Comparison of ENCODE assay signal across 22 cellular contexts in genomic region chr16:56669840-56670639, GRCh38. TPM values are rescaled to one million over a fixed set of nuclear protein-coding genes. Genes with fewer than 3 reads are reported as not detected.
DNase-seq lines count a peak whose midpoint lies in the region; ATAC-seq, FAIRE-seq and TF ChIP-seq lines count a peak whose summit lies in the region.
"Had no signal": no experiment of that assay in that cellular context is flagged by ENCODE, and none has a peak within 500 bp of the region (broad histone marks: within the 10 kb centered on the region; RNA-seq: fewer than 3 reads in every experiment).

No MANE protein-coding gene starts in this region.

- WGBS in stomach, 5 donors: 20 to 29% (median 25%) methylated on average over 19 of the region's 19 CpGs

- H3K27ac ChIP-seq in kidney (ENCODE audit: low read depth in 2 of 2, low read length in 2 of 2): no peak overlapping the region
- peak overlapping the region in 1 of 5 donors; percentile 78 for H3K27ac ChIP-seq in stomach
- H3K27ac ChIP-seq: SJCRH30 had no signal

- CTCF ChIA-PET in activated CD8-positive, alpha-beta T cell treated with anti-CD3 and anti-CD28 coated beads, Interleukin-2, amount 10 ng/mL, durations not matched to agents 7 days and 5 days (lab: Charles Lee): interaction anchor here (6.9 kb wide), 1 partner anchor 32 kb away, joined by 59 read pairs; no protein-coding TSS in a partner anchor
- CTCF ChIA-PET in activated CD8-positive, alpha-beta T cell treated with anti-CD3 and anti-CD28 coated beads for 36 hours (lab: Charles Lee): interaction anchor here (0.8 to 1.3 kb wide), 2 partner anchors 32 to 69 kb away, joined by 3 to 5 read pairs; no protein-coding TSS in a partner anchor

- TF ChIP-seq POLR2A in stomach (IDR thresholded peaks at IDR 0.05): no peak
- TF ChIP-seq POLR2A in GM12892 (IDR thresholded peaks at IDR 0.05; ENCODE audit: low read depth, low read length): no peak

- H3K36me3 ChIP-seq in kidney (ENCODE audit: control insufficient read depth in 1 of 2, insufficient read depth in 2 of 2, low read length in 2 of 2) (no peaks in the 10 kb centered on the region), stomach (no peaks in the 10 kb centered on the region)
- H3K36me3 ChIP-seq: MG63, SJCRH30 had no signal

- H3K4me1 ChIP-seq in kidney (ENCODE audit: control insufficient read depth in 1 of 2, insufficient read depth in 1 of 2, low read depth in 1 of 2, low read length in 2 of 2) (peaks cover 0 to 8% of the 10 kb centered on the region in 2 donors), stomach (peaks cover 20 to 36% (median 32%) of the 10 kb centered on the region in 4 donors)
- H3K4me1 ChIP-seq: SJCRH30 had no signal

- H3K4me3 Mint-ChIP-seq in activated CD8-positive, alpha-beta T cell treated with anti-CD3 and anti-CD28 coated beads, Interleukin-2, amount 10 ng/mL, durations not matched to agents 7 days and 5 days: peak overlapping the region; percentile 19
- no peak overlapping the region for H3K4me3 Mint-ChIP-seq in activated CD8-positive, alpha-beta T cell treated with anti-CD3 and anti-CD28 coated beads for 36 hours
- H3K4me3 Mint-ChIP-seq in activated naive CD8-positive, alpha-beta T cell treated with anti-CD3 and anti-CD28 coated beads, Interleukin-2, amount 50 U/mL, for 24 hours: peak overlapping the region; percentile 37
- no peak overlapping the region for H3K4me3 Mint-ChIP-seq in natural killer cell
- H3K4me3 Mint-ChIP-seq: mesothelial cell of epicardium had no signal

- TF ChIP-seq EP300 in stomach (IDR thresholded peaks at IDR 0.05): no peak

- TF ChIP-seq CTCF in activated CD8-positive, alpha-beta T cell treated with anti-CD3 and anti-CD28 coated beads for 36 hours (IDR thresholded peaks at IDR 0.05): no peak
- TF ChIP-seq CTCF in kidney (IDR thresholded peaks at IDR 0.05; ENCODE audit: borderline replicate concordance, extremely low read depth, insufficient read depth) (no peak), stomach (IDR thresholded peaks at IDR 0.05) (no peak), natural killer cell (IDR thresholded peaks at IDR 0.05) (no peak)

- H3K27me3 ChIP-seq in stomach: peaks cover 0 to 88% (median 25%) of the 10 kb centered on the region in 3 donors
- H3K27me3 ChIP-seq: MG63 had no signal

- no peak for ATAC-seq in activated CD8-positive, alpha-beta T cell treated with anti-CD3 and anti-CD28 coated beads, Interleukin-2, amount 10 ng/mL, durations not matched to agents 7 days and 5 days
- ATAC-seq in activated CD8-positive, alpha-beta T cell treated with anti-CD3 and anti-CD28 coated beads for 36 hours: no peak
- ATAC-seq in activated naive CD8-positive, alpha-beta T cell treated with anti-CD3 and anti-CD28 coated beads, Interleukin-2, amount 50 U/mL, for 24 hours: no peak
- ATAC-seq in natural killer cell: no peak

- peak overlapping the region; percentile 65 to 76 for H3K4me3 ChIP-seq in kidney (ENCODE audit: low read length in 2 of 2)
- H3K4me3 ChIP-seq in stomach: peak overlapping the region in 3 of 4 donors; percentile 12 to 32 (median 18)
- H3K4me3 ChIP-seq: MG63, SJCRH30 had no signal

- no peaks in the 10 kb centered on the region for H3K36me3 Mint-ChIP-seq in activated CD8-positive, alpha-beta T cell treated with anti-CD3 and anti-CD28 coated beads, Interleukin-2, amount 10 ng/mL, durations not matched to agents 7 days and 5 days (ENCODE audit: low read depth)
- H3K36me3 Mint-ChIP-seq in activated CD8-positive, alpha-beta T cell treated with anti-CD3 and anti-CD28 coated beads for 36 hours (ENCODE audit: low read depth): peaks cover 2% of the 10 kb centered on the region
- H3K36me3 Mint-ChIP-seq in activated naive CD8-positive, alpha-beta T cell treated with anti-CD3 and anti-CD28 coated beads, Interleukin-2, amount 50 U/mL, for 24 hours (ENCODE audit: low read depth): no peaks in the 10 kb centered on the region
- no peaks in the 10 kb centered on the region for H3K36me3 Mint-ChIP-seq in natural killer cell
- H3K36me3 Mint-ChIP-seq: mesothelial cell of epicardium had no signal

- H3K4me1 Mint-ChIP-seq in activated CD8-positive, alpha-beta T cell treated with anti-CD3 and anti-CD28 coated beads, Interleukin-2, amount 10 ng/mL, durations not matched to agents 7 days and 5 days (ENCODE audit: low read depth): peaks cover 55% of the 10 kb centered on the region
- H3K4me1 Mint-ChIP-seq in activated CD8-positive, alpha-beta T cell treated with anti-CD3 and anti-CD28 coated beads for 36 hours (ENCODE audit: low read depth): peaks cover 21% of the 10 kb centered on the region
- peaks cover 15% of the 10 kb centered on the region for H3K4me1 Mint-ChIP-seq in activated naive CD8-positive, alpha-beta T cell treated with anti-CD3 and anti-CD28 coated beads, Interleukin-2, amount 50 U/mL, for 24 hours
- peaks cover 0 to 20% of the 10 kb centered on the region in 2 donors for H3K4me1 Mint-ChIP-seq in natural killer cell

- H3K27me3 Mint-ChIP-seq in activated CD8-positive, alpha-beta T cell treated with anti-CD3 and anti-CD28 coated beads, Interleukin-2, amount 10 ng/mL, durations not matched to agents 7 days and 5 days (ENCODE audit: low read depth): peaks cover 75% of the 10 kb centered on the region
- H3K27me3 Mint-ChIP-seq in activated CD8-positive, alpha-beta T cell treated with anti-CD3 and anti-CD28 coated beads for 36 hours: peaks cover 59% of the 10 kb centered on the region
- H3K27me3 Mint-ChIP-seq in activated naive CD8-positive, alpha-beta T cell treated with anti-CD3 and anti-CD28 coated beads, Interleukin-2, amount 50 U/mL, for 24 hours: peaks cover 73% of the 10 kb centered on the region
- H3K27me3 Mint-ChIP-seq in natural killer cell (ENCODE audit: low read depth in 2 of 2): peaks cover 68 to 85% of the 10 kb centered on the region in 2 donors

- H3K9me3 ChIP-seq in kidney (ENCODE audit: control insufficient read depth in 1 of 2, low read length in 2 of 2) (no peaks in the 10 kb centered on the region), stomach (no peaks in the 10 kb centered on the region)
- H3K9me3 ChIP-seq: MG63, SJCRH30 had no signal

- H3K27ac Mint-ChIP-seq in activated CD8-positive, alpha-beta T cell treated with anti-CD3 and anti-CD28 coated beads, Interleukin-2, amount 10 ng/mL, durations not matched to agents 7 days and 5 days: no peak overlapping the region
- H3K27ac Mint-ChIP-seq in activated CD8-positive, alpha-beta T cell treated with anti-CD3 and anti-CD28 coated beads for 36 hours: no peak overlapping the region
- H3K27ac Mint-ChIP-seq in activated naive CD8-positive, alpha-beta T cell treated with anti-CD3 and anti-CD28 coated beads, Interleukin-2, amount 50 U/mL, for 24 hours: no peak overlapping the region
- H3K27ac Mint-ChIP-seq in natural killer cell: no peak overlapping the region
- H3K27ac Mint-ChIP-seq: mesothelial cell of epicardium had no signal

- H3K9ac ChIP-seq in kidney (ENCODE audit: low read length in 2 of 2): no peak overlapping the region

- DNase-seq in activated CD8-positive, alpha-beta T cell treated with anti-CD3 and anti-CD28 coated beads, Interleukin-2, amount 10 ng/mL, durations not matched to agents 7 days and 5 days: no peak
- no peak for DNase-seq in activated CD8-positive, alpha-beta T cell treated with anti-CD3 and anti-CD28 coated beads for 36 hours
- DNase-seq in activated naive CD8-positive, alpha-beta T cell treated with anti-CD3 and anti-CD28 coated beads, Interleukin-2, amount 50 U/mL, for 24 hours: no peak
- DNase-seq in kidney (no peak), stomach (no peak), GM12892 (ENCODE audit: insufficient read length) (no peak), middle frontal gyrus (ENCODE audit: extremely low spot score, low spot score) (no peak), natural killer cell (no peak)
- DNase-seq: activated CD8-positive, alpha-beta memory T cell treated with anti-CD3 and anti-CD28 coated beads, Interleukin-2, amount 50 U/mL, for 4 hours; activated naive CD4-positive, alpha-beta T cell treated with Interleukin-2 at 50 U/mL for 16 hours; CD8-positive, alpha-beta memory T cell; MG63; NCI-H2029; NCI-H524 treated with DMSO at 0.1 percent for 48 hours; SJCRH30; T1000 had no signal

- FAIRE-seq in kidney (lab: Jason Lieb, UNC): no peak
- no peak for FAIRE-seq in GM12892 (lab: Jason Lieb, UNC)
- FAIRE-seq: colon, keratinocyte had no signal

- intact Hi-C loops in activated CD8-positive, alpha-beta T cell treated with anti-CD3 and anti-CD28 coated beads for 36 hours (cut with micrococcal nuclease): no loop called here
- intact Hi-C loops in kidney (cut with DNase I): no loop called here
- intact Hi-C loops in stomach (cut with DNase I; ENCODE audit: low total_unique reads): no loop called here
- intact Hi-C loops in natural killer cell (cut with micrococcal nuclease): no loop called here

- no peaks in the 10 kb centered on the region for H3K9me3 Mint-ChIP-seq in activated CD8-positive, alpha-beta T cell treated with anti-CD3 and anti-CD28 coated beads, Interleukin-2, amount 10 ng/mL, durations not matched to agents 7 days and 5 days (ENCODE audit: insufficient read depth)
- H3K9me3 Mint-ChIP-seq in activated CD8-positive, alpha-beta T cell treated with anti-CD3 and anti-CD28 coated beads for 36 hours: no peaks in the 10 kb centered on the region
- no peaks in the 10 kb centered on the region for H3K9me3 Mint-ChIP-seq in activated naive CD8-positive, alpha-beta T cell treated with anti-CD3 and anti-CD28 coated beads, Interleukin-2, amount 50 U/mL, for 24 hours
- no peaks in the 10 kb centered on the region for H3K9me3 Mint-ChIP-seq in natural killer cell
- H3K9me3 Mint-ChIP-seq: CD8-positive, alpha-beta memory T cell; mesothelial cell of epicardium had no signal

- POLR2A ChIA-PET in activated CD8-positive, alpha-beta T cell treated with anti-CD3 and anti-CD28 coated beads, Interleukin-2, amount 10 ng/mL, durations not matched to agents 7 days and 5 days (lab: Charles Lee): interaction anchor here (0.8 to 1.3 kb wide), 4 partner anchors 8 to 320 kb away, joined by 3 to 4 read pairs (median 3); partner anchors contain the start of genes MT1F and MT1X
- POLR2A ChIA-PET in activated CD8-positive, alpha-beta T cell treated with anti-CD3 and anti-CD28 coated beads for 36 hours (lab: Charles Lee): interaction anchor here (0.8 to 3.8 kb wide), 3 partner anchors 13 to 63 kb away, joined by 3 to 13 read pairs (median 4); no protein-coding TSS in a partner anchor

RNA-seq across cellular contexts. Expression of gene MT1H, which starts 0.4 kb away (rescaled TPM):
- 1 to 10 TPM in 1 of 2 experiments, under 1 TPM in 1; 0.84 to 1.9 TPM for total RNA-seq in activated CD8-positive, alpha-beta T cell treated with anti-CD3 and anti-CD28 coated beads, Interleukin-2, amount 10 ng/mL, durations not matched to agents 7 days and 5 days
- 1 to 10 TPM; 2.3 to 2.7 TPM for total RNA-seq in activated CD8-positive, alpha-beta T cell treated with anti-CD3 and anti-CD28 coated beads for 36 hours
- total RNA-seq in kidney: 4.4 TPM
- 606 TPM for polyA plus RNA-seq in kidney (ENCODE audit: insufficient read depth, low read depth, low replicate concordance)
- 10 to 100 TPM in 1 of 5 donors, not detected in 4; 33.8 TPM for total RNA-seq in stomach
- 100 to 1,000 TPM in 1 of 3 donors, 10 to 100 TPM in 2; 75.7 to 219 (median 80.0) TPM for polyA plus RNA-seq in stomach
- polyA plus RNA-seq in GM12892 (2012; ENCODE audit: missing spikeins): not detected
- not detected for total RNA-seq in natural killer cell
- total RNA-seq: glomerular endothelial cell, mesothelial cell of epicardium, SJCRH30 had no signal
- polyA plus RNA-seq: CD8-positive, alpha-beta memory T cell had no signal

RNA-seq across cellular contexts. Expression of gene MT1G, which starts 2.2 kb away (rescaled TPM):
- 10 to 100 TPM; 30.6 to 36.2 TPM for total RNA-seq in activated CD8-positive, alpha-beta T cell treated with anti-CD3 and anti-CD28 coated beads, Interleukin-2, amount 10 ng/mL, durations not matched to agents 7 days and 5 days
- total RNA-seq in activated CD8-positive, alpha-beta T cell treated with anti-CD3 and anti-CD28 coated beads for 36 hours: 10 to 100 TPM; 35.9 to 39.0 TPM
- total RNA-seq in kidney: 33.6 TPM
- polyA plus RNA-seq in kidney (ENCODE audit: insufficient read depth, low read depth, low replicate concordance): 2,564 TPM
- total RNA-seq in stomach: 100 to 1,000 TPM in 3 of 5 donors, not detected in 2; 174 to 605 (median 300) TPM
- 1,000 to 10,000 TPM; 1,140 to 4,171 (median 1,738) TPM for polyA plus RNA-seq in stomach
- polyA plus RNA-seq in GM12892 (2012; ENCODE audit: missing spikeins): not detected
- total RNA-seq in natural killer cell: 1 to 10 TPM in 1 of 3 donors, under 1 TPM in 1, not detected in 1; 0.80 to 1.5 TPM
- total RNA-seq: glomerular endothelial cell, mesothelial cell of epicardium, SJCRH30 had no signal
- polyA plus RNA-seq: CD8-positive, alpha-beta memory T cell had no signal

RNA-seq across cellular contexts. Expression of gene MT1X, which starts 12.2 kb away (rescaled TPM):
- total RNA-seq in activated CD8-positive, alpha-beta T cell treated with anti-CD3 and anti-CD28 coated beads, Interleukin-2, amount 10 ng/mL, durations not matched to agents 7 days and 5 days: 10 to 100 TPM; 85.3 to 86.0 TPM
- total RNA-seq in activated CD8-positive, alpha-beta T cell treated with anti-CD3 and anti-CD28 coated beads for 36 hours: 10 to 100 TPM; 52.5 to 54.2 TPM
- total RNA-seq in kidney (223 TPM), stomach (1,000 to 10,000 TPM in 1 of 5 donors, 100 to 1,000 TPM in 4; 261 to 1,065 (median 315) TPM), natural killer cell (10 to 100 TPM; 17.6 to 23.1 (median 20.0) TPM)
- polyA plus RNA-seq in kidney (ENCODE audit: insufficient read depth, low read depth, low replicate concordance) (476 TPM), stomach (1,000 to 10,000 TPM in 2 of 3 donors, 100 to 1,000 TPM in 1; 760 to 1,982 (median 1,143) TPM)
- polyA plus RNA-seq in GM12892 (2012; ENCODE audit: missing spikeins): 18.5 TPM

RNA-seq across cellular contexts. Expression of gene MT1F, which starts 12.3 kb away (rescaled TPM):
- total RNA-seq in activated CD8-positive, alpha-beta T cell treated with anti-CD3 and anti-CD28 coated beads, Interleukin-2, amount 10 ng/mL, durations not matched to agents 7 days and 5 days: 10 to 100 TPM; 25.8 to 28.0 TPM
- total RNA-seq in activated CD8-positive, alpha-beta T cell treated with anti-CD3 and anti-CD28 coated beads for 36 hours: 1 to 10 TPM; 7.7 to 9.0 TPM
- total RNA-seq in kidney (53.3 TPM), stomach (10 to 100 TPM in 2 of 5 donors, 1 to 10 TPM in 1, not detected in 2; 7.5 to 73.3 (median 13.3) TPM), natural killer cell (1 to 10 TPM; 3.8 to 8.0 (median 5.4) TPM)
- polyA plus RNA-seq in kidney (ENCODE audit: insufficient read depth, low read depth, low replicate concordance) (312 TPM), stomach (100 to 1,000 TPM in 2 of 3 donors, 10 to 100 TPM in 1; 87.0 to 225 (median 161) TPM)
- not detected for polyA plus RNA-seq in GM12892 (2012; ENCODE audit: missing spikeins)
- total RNA-seq: glomerular endothelial cell, SJCRH30 had no signal

RNA-seq across cellular contexts. Expression of gene MT1B, which starts 18.4 kb away (rescaled TPM):
- not detected for total RNA-seq in activated CD8-positive, alpha-beta T cell treated with anti-CD3 and anti-CD28 coated beads, Interleukin-2, amount 10 ng/mL, durations not matched to agents 7 days and 5 days
- total RNA-seq in activated CD8-positive, alpha-beta T cell treated with anti-CD3 and anti-CD28 coated beads for 36 hours: not detected
- total RNA-seq in kidney: not detected
- polyA plus RNA-seq in kidney (ENCODE audit: insufficient read depth, low read depth, low replicate concordance): not detected
- total RNA-seq in stomach: not detected
- 1 to 10 TPM in 1 of 3 donors, not detected in 2; 5.8 TPM for polyA plus RNA-seq in stomach
- not detected for polyA plus RNA-seq in GM12892 (2012; ENCODE audit: missing spikeins)
- not detected for total RNA-seq in natural killer cell
- total RNA-seq: CD8-positive, alpha-beta memory T cell; glomerular endothelial cell; mesothelial cell of epicardium; omental fat pad; SJCRH30; subcutaneous adipose tissue had no signal
- polyA plus RNA-seq: CD8-positive, alpha-beta memory T cell; keratinocyte had no signal

Comparison
In these comparisons a context has a peak if more than half of its experiments do, and no peak if none do; other contexts are left out.
1. H3K4me3 Mint-ChIP-seq: peak in activated CD8-positive, alpha-beta T cell treated with anti-CD3 and anti-CD28 coated beads, Interleukin-2, amount 10 ng/mL, durations not matched to agents 7 days and 5 days (single experiment) and activated naive CD8-positive, alpha-beta T cell treated with anti-CD3 and anti-CD28 coated beads, Interleukin-2, amount 50 U/mL, for 24 hours (single experiment); none in activated CD8-positive, alpha-beta T cell treated with anti-CD3 and anti-CD28 coated beads for 36 hours (single experiment) and natural killer cell (single experiment).